9 cellular contexts compared by ENCODE assay signal in genomic region chr16:84360170-84360569, GRCh38.
DNase-seq lines count a peak whose midpoint lies in the region; ATAC-seq lines count a peak whose summit lies in the region.
"Had no signal": no experiment of that assay in that cellular context is flagged by ENCODE, and none has a peak within 500 bp of the region (broad histone marks: within the 10 kb centered on the region; RNA-seq: fewer than 3 reads in every experiment).

No MANE protein-coding gene starts in this region.

- peak overlapping the region; percentile 79 for H3K27ac Mint-ChIP-seq in central memory CD8-positive, alpha-beta T cell (ENCODE audit: low read depth)

- ATAC-seq in central memory CD8-positive, alpha-beta T cell (replicated peaks; ENCODE audit: extremely low read depth, poor library complexity, severe bottlenecking), result no peak

- peak; percentile 7 for DNase-seq in NK-92 treated with Interleukin-12 subunit alpha and Interleukin-12 subunit beta, amount 100 ng/mL, for 24 hours (lab: John Stamatoyannopoulos, UW)
- DNase-seq in NK-92 (lab: John Stamatoyannopoulos, UW; ENCODE audit: unreplicated experiment) (no peak), NCI-H1417 (lab: John Stamatoyannopoulos, UW) (no peak), NCI-H1694 treated with DMSO at 0.1 percent for 48 hours (lab: John Stamatoyannopoulos, UW) (no peak), NCI-H82 treated with DMSO at 0.1 percent for 48 hours (lab: John Stamatoyannopoulos, UW; ENCODE audit: unreplicated experiment) (no peak)
- peak; percentile 46 to 60 for DNase-seq in activated CD4-positive, alpha-beta T cell treated with anti-CD3 and anti-CD28 coated beads, Interleukin-2, amount 50 U/mL, for 48 hours
- DNase-seq in central memory CD8-positive, alpha-beta T cell (ENCODE audit: low spot score in 2 of 2), result no peak
- peak; percentile 5 to 16 for DNase-seq in stimulated activated CD8-positive, alpha-beta memory T cell treated with anti-CD3 and anti-CD28 coated beads, Interleukin-7, amount 100 ng/mL, for 4 hours (ENCODE audit: low read depth in 2 of 2)
- DNase-seq: NCI-H226 had no signal

- H3K36me3 Mint-ChIP-seq in central memory CD8-positive, alpha-beta T cell (ENCODE audit: insufficient read depth), result no peaks in the 10 kb centered on the region

- H3K4me3 Mint-ChIP-seq in central memory CD8-positive, alpha-beta T cell, result no peak overlapping the region

- H3K27me3 Mint-ChIP-seq in central memory CD8-positive, alpha-beta T cell, result peaks cover 13% of the 10 kb centered on the region

- no peaks in the 10 kb centered on the region for H3K9me3 Mint-ChIP-seq in central memory CD8-positive, alpha-beta T cell

- no peaks in the 10 kb centered on the region for H3K4me1 Mint-ChIP-seq in central memory CD8-positive, alpha-beta T cell

Comparison
In these comparisons a context has a peak if more than half of its experiments do, and no peak if none do; other contexts are left out.
1. DNase-seq: peak in NK-92 treated with Interleukin-12 subunit alpha and Interleukin-12 subunit beta, amount 100 ng/mL, for 24 hours (single experiment), activated CD4-positive, alpha-beta T cell treated with anti-CD3 and anti-CD28 coated beads, Interleukin-2, amount 50 U/mL, for 48 hours (2 of 2) and stimulated activated CD8-positive, alpha-beta memory T cell treated with anti-CD3 and anti-CD28 coated beads, Interleukin-7, amount 100 ng/mL, for 4 hours (2 of 2); none in NK-92 (single experiment), central memory CD8-positive, alpha-beta T cell (0 of 2), NCI-H1417 (0 of 3), NCI-H1694 treated with DMSO at 0.1 percent for 48 hours (single experiment) and NCI-H82 treated with DMSO at 0.1 percent for 48 hours (single experiment).